In the genomic region with DNA sequence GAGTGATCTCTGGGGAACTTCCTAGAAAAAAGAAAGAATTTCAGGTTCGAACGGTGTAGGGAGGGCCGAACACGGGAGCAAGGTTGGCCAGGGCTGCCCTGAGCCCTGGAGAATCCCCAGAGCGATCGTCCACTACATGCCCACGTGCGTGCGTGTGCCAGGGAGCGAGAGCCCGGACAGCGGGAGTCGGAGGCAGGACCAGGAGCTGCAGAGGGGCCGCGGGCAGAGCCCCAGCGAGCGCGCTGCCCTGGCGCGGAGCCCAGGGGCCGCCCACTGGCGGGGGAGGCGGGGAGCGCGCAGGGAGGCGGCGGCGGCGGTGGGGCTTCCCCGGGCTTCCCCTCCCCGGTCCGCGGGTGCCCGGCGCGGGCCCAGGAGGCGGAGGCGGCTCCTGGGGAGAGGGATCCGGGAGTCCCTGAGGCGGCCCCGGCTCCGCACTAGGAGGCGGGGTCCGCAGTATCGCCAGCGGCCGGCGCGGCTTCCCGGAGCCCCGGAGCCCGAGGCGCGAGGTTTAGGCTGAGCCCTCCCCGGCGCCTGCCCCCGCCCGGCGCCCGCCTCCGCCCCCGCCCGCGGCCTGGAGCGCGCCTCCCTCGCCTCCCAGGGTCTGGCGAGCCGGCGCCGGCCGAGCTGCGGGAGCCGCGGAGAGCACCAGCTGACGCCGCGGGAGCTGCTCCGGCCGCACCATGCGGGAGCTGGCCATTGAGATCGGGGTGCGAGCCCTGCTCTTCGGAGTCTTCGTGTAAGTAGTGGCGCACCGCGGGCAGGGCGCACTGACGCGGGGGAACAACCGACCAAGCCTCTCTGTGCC, we compare ENCODE assay signal across 8 cellular contexts. TPM values are rescaled to one million over a fixed set of nuclear protein-coding genes. Genes with fewer than 3 reads are reported as not detected.
DNase-seq lines count a peak whose midpoint lies in the region; ATAC-seq and TF ChIP-seq lines count a peak whose summit lies in the region.

A gene (plus strand): TSS at position 602 of the 805 bp plus-strand sequence. CDS start 79 bp downstream, at position 681.

- no peaks in the 10 kb centered on the region for H3K4me1 Mint-ChIP-seq in central memory CD8-positive, alpha-beta T cell

- no peaks in the 10 kb centered on the region for H3K9me3 ChIP-seq in stomach

- H3K4me3 ChIP-seq in stomach = peak within 1 kb of the TSS; percentile 49 to 52 (median 50)

- TF ChIP-seq POLR2A in stomach (IDR thresholded peaks at IDR 0.05) = no peak

- H3K36me3 ChIP-seq in stomach = no peaks in the 10 kb centered on the region

- no peaks in the 10 kb centered on the region for H3K9me3 Mint-ChIP-seq in central memory CD8-positive, alpha-beta T cell

- 1% methylated on average over 12 to 92 of the region's 92 CpGs for WGBS in stomach, 5 donors

- no peak for ATAC-seq in central memory CD8-positive, alpha-beta T cell (replicated peaks; ENCODE audit: extremely low read depth, poor library complexity, severe bottlenecking)
- ATAC-seq in left lobe of liver = peak; percentile 67
- no peak for ATAC-seq in GM21447 (IDR thresholded peaks at IDR 0.05; ENCODE audit: unreplicated experiment)
- ATAC-seq in HG02588 (IDR thresholded peaks at IDR 0.05; ENCODE audit: unreplicated experiment) = no peak

- peaks cover 0 to 63% (median 29%) of the 10 kb centered on the region in 3 donors for H3K27me3 ChIP-seq in stomach

- no peak for TF ChIP-seq EP300 in stomach (IDR thresholded peaks at IDR 0.05)

- intact Hi-C loops in stomach (cut with DNase I; ENCODE audit: low total_unique reads) = no loop called here

- H3K27ac Mint-ChIP-seq in central memory CD8-positive, alpha-beta T cell (ENCODE audit: low read depth) = no peak within 1 kb of the TSS

- DNase-seq in GM13977 (ENCODE audit: low spot score) (peak; percentile 52), NCI-H1105 treated with DMSO at 0.1 percent for 48 hours (lab: John Stamatoyannopoulos, UW) (peak; percentile 63), left lobe of liver (ENCODE audit: low spot score) (no peak), stomach (no peak), NCI-H128 (lab: John Stamatoyannopoulos, UW; ENCODE audit: unreplicated experiment) (no peak)
- DNase-seq in central memory CD8-positive, alpha-beta T cell (ENCODE audit: low spot score in 2 of 2) = no peak

- in situ Hi-C loops in GM13977 (cut with MboI; ENCODE audit: low pct_unique_long_range_greater_than_20kb, low sequenced_read_pairs, unreplicated experiment) = no loop called here

- TF ChIP-seq CTCF in GM13977 (IDR thresholded peaks at IDR 0.05; ENCODE audit: extremely low read depth, insufficient read depth, missing control alignments) (no peak), stomach (IDR thresholded peaks at IDR 0.05) (no peak)

- H3K4me1 ChIP-seq in stomach = peaks cover 15 to 19% (median 17%) of the 10 kb centered on the region in 4 donors

- H3K4me3 Mint-ChIP-seq in central memory CD8-positive, alpha-beta T cell = peak within 1 kb of the TSS; percentile 42

- H3K36me3 Mint-ChIP-seq in central memory CD8-positive, alpha-beta T cell (ENCODE audit: insufficient read depth) = peaks cover 4% of the 10 kb centered on the region

- peaks cover 42% of the 10 kb centered on the region for H3K27me3 Mint-ChIP-seq in central memory CD8-positive, alpha-beta T cell

- H3K27ac ChIP-seq in stomach = no peak within 1 kb of the TSS

RNA-seq across cellular contexts. Expression of the gene that starts here (rescaled TPM):
- 0.48 TPM for total RNA-seq in left lobe of liver
- total RNA-seq in stomach = not detected
- polyA plus RNA-seq in stomach = not detected

Comparison
In these comparisons a context has a peak if more than half of its experiments do, and no peak if none do; other contexts are left out.
1. Peak in ATAC-seq in left lobe of liver; RNA of the gene not detected or under 1 TPM.
2. DNase-seq: peak in GM13977 (single experiment) and NCI-H1105 treated with DMSO at 0.1 percent for 48 hours (single experiment); none in central memory CD8-positive, alpha-beta T cell (0 of 2), left lobe of liver (single experiment), stomach (single experiment) and NCI-H128 (single experiment).